ENCODE assay signal across 24 cellular contexts in the genomic region with DNA sequence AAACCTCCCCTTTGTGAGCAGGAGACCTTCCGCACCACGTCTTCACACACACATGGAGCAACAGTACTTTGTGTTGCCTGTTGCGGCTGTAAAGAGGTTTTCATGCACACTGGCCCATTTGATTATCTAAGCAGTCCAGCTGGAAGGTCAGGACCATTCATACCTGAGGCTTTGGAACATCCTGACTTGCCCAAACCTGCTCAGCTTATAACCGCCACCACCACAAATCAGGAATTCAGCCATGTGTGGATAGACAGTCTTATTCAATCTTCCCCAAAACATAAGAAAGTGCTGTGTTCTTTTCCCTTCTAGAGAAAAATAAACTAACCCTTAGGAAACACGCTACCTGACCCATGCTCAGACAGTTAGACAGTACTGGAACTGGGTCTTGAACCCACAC.
DNase-seq lines count a peak whose midpoint lies in the region; ATAC-seq, FAIRE-seq and TF ChIP-seq lines count a peak whose summit lies in the region.
"Had no signal": no experiment of that assay in that cellular context is flagged by ENCODE, and none has a peak within 500 bp of the region (broad histone marks: within the 10 kb centered on the region; RNA-seq: fewer than 3 reads in every experiment).

No MANE protein-coding gene starts in this region.

- TF ChIP-seq CTCF in RWPE1 (conservative IDR thresholded peaks at IDR 0.05; ENCODE audit: low read depth) (no peak), nephron progenitor cell (IDR thresholded peaks at IDR 0.05) (no peak), upper lobe of left lung (IDR thresholded peaks at IDR 0.05) (no peak)

- no peak for ATAC-seq in HG03354 (IDR thresholded peaks at IDR 0.05; ENCODE audit: poor library complexity, severe bottlenecking, unreplicated experiment)
- ATAC-seq in upper lobe of left lung (ENCODE audit: low FRiP score in 2 of 2) = no peak
- ATAC-seq: A549, PC-3 had no signal

- peak; percentile 71 for DNase-seq in RWPE1 (ENCODE audit: low spot score)
- DNase-seq in astrocyte of the hippocampus (ENCODE audit: low read depth, low spot score) = peak; percentile 4
- DNase-seq in epithelial cell of prostate (ENCODE audit: low read depth, low spot score) = peak; percentile 66
- DNase-seq in nephron progenitor cell = no peak
- DNase-seq in urothelium cell line (ENCODE audit: low spot score) = no peak
- DNase-seq in stimulated activated CD4-positive, alpha-beta T cell treated with anti-CD3 and anti-CD28 coated beads, Interleukin-2, amount 100 ng/mL, for 24 hours = no peak
- DNase-seq in upper lobe of left lung = no peak
- DNase-seq: C1 segment of cervical spinal cord; CD4-positive, alpha-beta memory T cell; COR-L47; Karpas-422; MV-4-11; NCI-H1105; NCI-H1436 treated with DMSO at 0.1 percent for 48 hours; NCI-H1930; NCI-H2107; NCI-H2227 treated with DMSO at 0.1 percent for 48 hours; NK-92 treated with Interleukin-12 subunit alpha and Interleukin-12 subunit beta, amount 100 ng/mL, for 24 hours; PC-3; Right ventricle myocardium superior had no signal

- H3K27me3 Mint-ChIP-seq in nephron progenitor cell (ENCODE audit: low read depth, poor library complexity) = peaks cover 2% of the 10 kb centered on the region

- H3K4me3 ChIP-seq in upper lobe of left lung = no peak overlapping the region
- H3K4me3 ChIP-seq: A549 had no signal

- no peaks in the 10 kb centered on the region for H3K4me1 ChIP-seq in upper lobe of left lung
- H3K4me1 ChIP-seq: A549 had no signal

- H3K36me3 ChIP-seq in upper lobe of left lung = no peaks in the 10 kb centered on the region

- H3K4me1 Mint-ChIP-seq in nephron progenitor cell = peaks cover 23% of the 10 kb centered on the region

- H3K36me3 Mint-ChIP-seq in nephron progenitor cell (ENCODE audit: low read depth) = no peaks in the 10 kb centered on the region
- H3K36me3 Mint-ChIP-seq: CD4-positive, alpha-beta memory T cell had no signal

- H3K9me3 ChIP-seq in upper lobe of left lung = no peaks in the 10 kb centered on the region
- H3K9me3 ChIP-seq: A549 had no signal

- CTCF ChIA-PET in RWPE1 (lab: Yijun Ruan, JAX) = interaction anchor here (0.7 kb wide), 1 partner anchor 27 kb away, joined by 3 read pairs; no protein-coding TSS in a partner anchor

- no peak for TF ChIP-seq POLR2A in upper lobe of left lung (IDR thresholded peaks at IDR 0.05)

- peaks cover 7% of the 10 kb centered on the region for H3K9me3 Mint-ChIP-seq in nephron progenitor cell

- H3K27me3 ChIP-seq in upper lobe of left lung = no peaks in the 10 kb centered on the region

- no peak for FAIRE-seq in urothelium cell line (lab: Jason Lieb, UNC)
- FAIRE-seq: A549, G401.6, H54 had no signal

- no peak for TF ChIP-seq EP300 in upper lobe of left lung (IDR thresholded peaks at IDR 0.05)

- H3K27ac ChIP-seq in RWPE1 = peak overlapping the region; percentile 51
- peak overlapping the region; percentile 90 for H3K27ac ChIP-seq in epithelial cell of prostate
- no peak overlapping the region for H3K27ac ChIP-seq in upper lobe of left lung
- H3K27ac ChIP-seq: A549 had no signal

- POLR2A ChIA-PET in RWPE1 (lab: Yijun Ruan, JAX; ENCODE audit: low non-redundant PET) = no interaction called here

- no peak overlapping the region for H3K4me3 Mint-ChIP-seq in nephron progenitor cell
- H3K4me3 Mint-ChIP-seq: CD4-positive, alpha-beta memory T cell had no signal

- WGBS in upper lobe of left lung, 2 donors = 91 to 94% methylated on average over 5 of the region's 5 CpGs

- H3K27ac Mint-ChIP-seq in nephron progenitor cell = peak overlapping the region; percentile 42
- H3K27ac Mint-ChIP-seq: CD4-positive, alpha-beta memory T cell had no signal

Comparison
In these comparisons a context has a peak if more than half of its experiments do, and no peak if none do; other contexts are left out.
1. DNase-seq: peak in RWPE1 (single experiment), astrocyte of the hippocampus (single experiment) and epithelial cell of prostate (single experiment); none in nephron progenitor cell (single experiment), urothelium cell line (single experiment), stimulated activated CD4-positive, alpha-beta T cell treated with anti-CD3 and anti-CD28 coated beads, Interleukin-2, amount 100 ng/mL, for 24 hours (0 of 2) and upper lobe of left lung (0 of 2).
2. H3K27ac ChIP-seq: peak in RWPE1 (single experiment) and epithelial cell of prostate (single experiment); none in upper lobe of left lung (0 of 4).